Comparison of ENCODE assay signal across 1 cellular context in genomic region chr16:3861808-3862451, GRCh38.
TF ChIP-seq lines count a peak whose summit lies in the region.

No MANE protein-coding gene starts in this region.

TF ChIP-seq in K562, 482 proteins besides CTCF, POLR2A, EP300 and RAD21 (continued from another document):
- TF ChIP-seq NR0B1 (IDR thresholded peaks at IDR 0.05; ENCODE audit: partially characterized antibody) (no peak), CBX8 (IDR thresholded peaks at IDR 0.05; ENCODE audit: borderline replicate concordance, extremely low read depth, low read depth, low read length, poor library complexity, severe bottlenecking) (no peak), ZNF253 (CRISPR knock-in tag; conservative IDR thresholded peaks at IDR 0.05) (no peak), STAT5A (IDR thresholded peaks at IDR 0.05; ENCODE audit: borderline replicate concordance, low read length) (no peak)
